ENCODE assay signal across 14 cellular contexts in the genomic region with DNA sequence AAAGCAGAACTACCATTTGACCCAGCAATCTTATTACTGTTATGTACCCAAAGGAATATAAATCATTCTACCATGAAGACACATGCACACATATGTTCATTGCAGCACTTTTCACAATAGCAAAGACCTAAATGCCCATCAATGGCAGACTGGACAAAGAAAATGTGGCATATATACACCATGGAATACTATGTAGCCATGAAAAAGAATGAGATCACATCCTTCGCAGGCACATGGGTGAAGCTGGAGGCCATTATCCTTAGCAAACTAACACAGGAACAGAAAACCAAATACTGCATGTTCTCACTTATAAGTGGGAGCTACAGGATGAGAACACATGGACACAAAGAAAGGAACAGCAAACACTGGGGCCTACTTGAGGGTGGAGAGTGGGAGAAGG. TPM values are rescaled to one million over a fixed set of nuclear protein-coding genes. Genes with fewer than 3 reads are reported as not detected.
"Had no signal": no experiment of that assay in that cellular context is flagged by ENCODE, and none has a peak within 500 bp of the region (broad histone marks: within the 10 kb centered on the region; RNA-seq: fewer than 3 reads in every experiment).

No MANE protein-coding gene starts in this region.

RNA-seq across cellular contexts. Expression of a gene that starts 51.0 kb away (rescaled TPM):
- total RNA-seq: activated B cell treated with CpG ODN at 0.5 μM for 24 hours; activated CD4-positive, alpha-beta memory T cell treated with anti-CD3 and anti-CD28 coated beads for 36 hours; activated CD4-positive, alpha-beta memory T cell treated with anti-CD3 and anti-CD28 coated beads, Interleukin-2, amount 10 ng/mL, durations not matched to agents 7 days and 5 days; activated CD4-positive, alpha-beta T cell treated with anti-CD3 and anti-CD28 coated beads for 36 hours; activated CD4-positive, alpha-beta T cell treated with anti-CD3 and anti-CD28 coated beads, Interleukin-2, amount 10 ng/mL, durations not matched to agents 24 days and 14 days; activated CD4-positive, alpha-beta T cell treated with anti-CD3 and anti-CD28 coated beads, Interleukin-2, amount 10 ng/mL, durations not matched to agents 7 days and 5 days; activated CD8-positive, alpha-beta memory T cell treated with anti-CD3 and anti-CD28 coated beads for 36 hours; activated CD8-positive, alpha-beta memory T cell treated with anti-CD3 and anti-CD28 coated beads, Interleukin-2, amount 10 ng/mL, durations not matched to agents 7 days and 5 days; activated CD8-positive, alpha-beta T cell treated with anti-CD3 and anti-CD28 coated beads for 36 hours; activated CD8-positive, alpha-beta T cell treated with anti-CD3 and anti-CD28 coated beads, Interleukin-2, amount 10 ng/mL, durations not matched to agents 7 days and 5 days; T-helper 1 cell treated with Interleukin-12 subunit alpha and Interleukin-12 subunit beta and Interleukin-4 antibody, amounts not matched to agents 30 ng/mL and 1 ng/mL, for 36 hours; T-helper 17 cell; T-helper 2 cell treated with Interferon-gamma antibody and Interleukin-4, amounts not matched to agents 100 ng/mL and 5 ng/mL, for 36 hours; WTC11 had no signal
